In genomic region chr16:30183961-30184429, GRCh38 we compare ENCODE assay signal across 8 cellular contexts. TPM values are rescaled to one million over a fixed set of nuclear protein-coding genes. Genes with fewer than 3 reads are reported as not detected.
DNase-seq lines count a peak whose midpoint lies in the region; ATAC-seq and TF ChIP-seq lines count a peak whose summit lies in the region.

No MANE protein-coding gene starts in this region.

- intact Hi-C loops in mucosa of descending colon (cut with DNase I, micrococcal nuclease), result no loop called here

- H3K36me3 ChIP-seq in WERI-Rb-1 (peaks cover 5% of the 10 kb centered on the region; the same call in 1 of the 2 replicates), mucosa of descending colon (ENCODE audit: low read depth) (no peaks in the 10 kb centered on the region)

- H3K4me1 ChIP-seq in mucosa of descending colon (ENCODE audit: low read depth), result peaks cover 5% of the 10 kb centered on the region

- ATAC-seq in GM18907 (IDR thresholded peaks at IDR 0.05; ENCODE audit: unreplicated experiment) (peak; percentile 43), HG03135 (IDR thresholded peaks at IDR 0.05; ENCODE audit: unreplicated experiment) (peak; percentile 25), mucosa of descending colon (peak; percentile 57)

- no peak overlapping the region for H3K27ac ChIP-seq in WERI-Rb-1

- TF ChIP-seq CTCF in WERI-Rb-1 (IDR thresholded peaks at IDR 0.05; ENCODE audit: low read depth, low read length) (no peak), cardiac fibroblast (IDR thresholded peaks at IDR 0.05; ENCODE audit: low read depth, low read length) (no peak), mucosa of descending colon (IDR thresholded peaks at IDR 0.05) (no peak)

- DNase-seq in WERI-Rb-1 (peak; percentile 8), cardiac fibroblast (ENCODE audit: low read depth in 2 of 2) (no peak), mucosa of descending colon (peak; percentile 55 to 88 (median 67)), glomerular visceral epithelial cell (ENCODE audit: extremely low spot score) (no peak), iPS-NIHi11 (ENCODE audit: low spot score) (no peak)
- DNase-seq in stimulated activated CD8-positive, alpha-beta memory T cell treated with anti-CD3 and anti-CD28 coated beads, Interleukin-7, amount 100 ng/mL, for 4 hours (ENCODE audit: low read depth in 2 of 2), result peak; percentile 46 to 66

- H3K4me3 ChIP-seq in WERI-Rb-1 (ENCODE audit: low read depth, low read length) (peak overlapping the region; percentile 49), cardiac fibroblast (replicated peaks in 1 of 2; ENCODE audit: low read depth in 2 of 2, low read length in 2 of 2) (peak overlapping the region; percentile 22 to 57), mucosa of descending colon (peak overlapping the region; percentile 22)

- H3K27me3 ChIP-seq in WERI-Rb-1 (ENCODE audit: insufficient read depth, low read depth, severe bottlenecking), result no peaks in the 10 kb centered on the region

- no peaks in the 10 kb centered on the region for H3K9me3 ChIP-seq in WERI-Rb-1 (ENCODE audit: severe bottlenecking)
- no peaks in the 10 kb centered on the region for H3K9me3 ChIP-seq in mucosa of descending colon

RNA-seq across cellular contexts. Expression of gene CORO1A, which starts 0.6 kb away (rescaled TPM):
- 10 to 100 TPM; 24.2 to 42.0 (median 25.2) TPM for total RNA-seq in mucosa of descending colon

RNA-seq across cellular contexts. Expression of gene BOLA2B, which starts 9.5 kb away (rescaled TPM):
- 100 to 1,000 TPM in 2 of 3 donors, 10 to 100 TPM in 1; 67.8 to 187 (median 152) TPM for total RNA-seq in mucosa of descending colon

RNA-seq across cellular contexts. Expression of gene SLX1A, which starts 9.7 kb away (rescaled TPM):
- total RNA-seq in mucosa of descending colon, result 100 to 1,000 TPM in 1 of 3 donors, 10 to 100 TPM in 2; 52.8 to 100 (median 68.0) TPM

RNA-seq across cellular contexts. Expression of gene SULT1A3, which starts 15.1 kb away (rescaled TPM):
- 10 to 100 TPM; 37.1 to 96.5 (median 66.7) TPM for total RNA-seq in mucosa of descending colon

Comparison
In these comparisons a context has a peak if more than half of its experiments do, and no peak if none do; other contexts are left out.
1. DNase-seq: peak in WERI-Rb-1 (single experiment), mucosa of descending colon (3 of 3) and stimulated activated CD8-positive, alpha-beta memory T cell treated with anti-CD3 and anti-CD28 coated beads, Interleukin-7, amount 100 ng/mL, for 4 hours (2 of 2); none in cardiac fibroblast (0 of 2), glomerular visceral epithelial cell (single experiment) and iPS-NIHi11 (single experiment).
2. Peak in every context shown above with its lines, with median percentiles within 50 percentile points of each other: ATAC-seq and H3K4me3 ChIP-seq.